ENCODE assay signal across 10 cellular contexts in genomic region chr12:94571556-94571955, GRCh38.
A peak's percentile ranks its signal among the peaks of the same experiment; 100 is the strongest.
DNase-seq lines count a peak whose midpoint lies in the region; ATAC-seq and TF ChIP-seq lines count a peak whose summit lies in the region.
"Had no signal": no experiment of that assay in that cellular context is flagged by ENCODE, and none has a peak within 500 bp of the region (broad histone marks: within the 10 kb centered on the region; RNA-seq: fewer than 3 reads in every experiment).

No MANE protein-coding gene starts in this region.

- no peak overlapping the region for H2BK5ac ChIP-seq in mesendoderm (ENCODE audit: low read length)

- no peaks in the 10 kb centered on the region for H3K27me3 ChIP-seq in mesendoderm (ENCODE audit: insufficient read depth, low read length, poor library complexity)

- H4K8ac ChIP-seq in mesendoderm (ENCODE audit: low read depth, low read length): no peak overlapping the region

- no peak overlapping the region for H2BK120ac ChIP-seq in mesendoderm (ENCODE audit: low read depth, low read length)

- H3K4me3 ChIP-seq in cardiac fibroblast (replicated peaks in 1 of 2; ENCODE audit: low read depth in 2 of 2, low read length in 2 of 2) (no peak overlapping the region), mesendoderm (ENCODE audit: low read length) (no peak overlapping the region)

- H3K27ac ChIP-seq in mesendoderm (ENCODE audit: low read depth, low read length): no peak overlapping the region

- H3K27ac Mint-ChIP-seq in HFFc6: no peak overlapping the region
- H3K27ac Mint-ChIP-seq: dendritic cell treated with granulocyte-macrophage colony-stimulating factor and Interleukin-4, amounts not matched to agents 40 ng/mL and 50 ng/mL, for 4 days had no signal

- no peaks in the 10 kb centered on the region for H3K79me2 ChIP-seq in mesendoderm (ENCODE audit: control insufficient read depth, insufficient read depth, low read length)

- no peaks in the 10 kb centered on the region for H3K9me3 Mint-ChIP-seq in HFFc6
- H3K9me3 Mint-ChIP-seq: dendritic cell treated with granulocyte-macrophage colony-stimulating factor and Interleukin-4, amounts not matched to agents 40 ng/mL and 50 ng/mL, for 4 days had no signal

- WGBS in mesendoderm (ENCODE audit: extremely low coverage, insufficient coverage, low lambda C conversion rate): no CpG with 5 or more reads among the region's 12 CpGs

- H3K9ac ChIP-seq in mesendoderm (ENCODE audit: low read length): no peak overlapping the region

- H3K4ac ChIP-seq in mesendoderm (ENCODE audit: low read depth, low read length): no peak overlapping the region

- TF ChIP-seq CTCF in cardiac fibroblast (IDR thresholded peaks at IDR 0.05; ENCODE audit: low read depth, low read length) (no peak), HFFc6 (IDR thresholded peaks at IDR 0.05) (no peak)

- no peak overlapping the region for H3K4me2 ChIP-seq in mesendoderm (ENCODE audit: low read length)

- ATAC-seq in HG03108 (IDR thresholded peaks at IDR 0.05; ENCODE audit: unreplicated experiment): no peak

- no peaks in the 10 kb centered on the region for H3K4me1 ChIP-seq in mesendoderm (ENCODE audit: control insufficient read depth, low read depth, low read length)

- peak; percentile 79 for DNase-seq in Caki2 (ENCODE audit: low read depth)
- DNase-seq in KBM-7: peak; percentile 18
- DNase-seq in cardiac fibroblast (ENCODE audit: low read depth in 2 of 2): peak; percentile 88 to 91
- DNase-seq in mucosa of gallbladder (ENCODE audit: low spot score): peak; percentile 83
- no peak for DNase-seq in activated CD4-positive, alpha-beta T cell treated with anti-CD3 and anti-CD28 coated beads for 4 hours
- DNase-seq in mesendoderm: no peak
- no peak for DNase-seq in HFFc6
- DNase-seq: activated CD8-positive, alpha-beta memory T cell treated with anti-CD3 and anti-CD28 coated beads for 24 hours had no signal

- H4K5ac ChIP-seq in mesendoderm (ENCODE audit: low read length): no peak overlapping the region

- H3K56ac ChIP-seq in mesendoderm (ENCODE audit: low read length): no peak overlapping the region

- no peak overlapping the region for H3K4me3 Mint-ChIP-seq in HFFc6
- H3K4me3 Mint-ChIP-seq: dendritic cell treated with granulocyte-macrophage colony-stimulating factor and Interleukin-4, amounts not matched to agents 40 ng/mL and 50 ng/mL, for 4 days had no signal

- no peaks in the 10 kb centered on the region for H3K36me3 Mint-ChIP-seq in HFFc6 (ENCODE audit: low read depth)

- peaks cover 25% of the 10 kb centered on the region for H3K27me3 Mint-ChIP-seq in HFFc6 (ENCODE audit: insufficient read depth)

- in situ Hi-C loops in Caki2 (cut with HindIII; ENCODE audit: low pct_unique_long_range_greater_than_20kb, low sequenced_read_pairs): no loop called here
- in situ Hi-C loops in KBM-7 (cut with MboI; ENCODE audit: low pct_unique_long_range_greater_than_20kb, low sequenced_read_pairs): no loop called here

- no peak overlapping the region for H2BK15ac ChIP-seq in mesendoderm (replicated peaks; ENCODE audit: low read depth)

- no peak overlapping the region for H3K18ac ChIP-seq in mesendoderm (ENCODE audit: low read length)

- H3K4me1 Mint-ChIP-seq in HFFc6 (ENCODE audit: low read depth): peaks cover 6% of the 10 kb centered on the region

- no peaks in the 10 kb centered on the region for H3K79me1 ChIP-seq in mesendoderm (ENCODE audit: low read length)

- H2AK5ac ChIP-seq in mesendoderm (ENCODE audit: low read length): no peak overlapping the region

- H3K23ac ChIP-seq in mesendoderm (ENCODE audit: low read length): no peak overlapping the region

- H3K36me3 ChIP-seq in mesendoderm (ENCODE audit: control insufficient read depth, insufficient read depth, low read length): no peaks in the 10 kb centered on the region

Comparison
In these comparisons a context has a peak if more than half of its experiments do, and no peak if none do; other contexts are left out.
1. DNase-seq: peak in Caki2 (single experiment), KBM-7 (single experiment), cardiac fibroblast (2 of 2) and mucosa of gallbladder (single experiment); none in activated CD4-positive, alpha-beta T cell treated with anti-CD3 and anti-CD28 coated beads for 4 hours (0 of 2), mesendoderm (single experiment) and HFFc6 (single experiment).